In the genomic region with DNA sequence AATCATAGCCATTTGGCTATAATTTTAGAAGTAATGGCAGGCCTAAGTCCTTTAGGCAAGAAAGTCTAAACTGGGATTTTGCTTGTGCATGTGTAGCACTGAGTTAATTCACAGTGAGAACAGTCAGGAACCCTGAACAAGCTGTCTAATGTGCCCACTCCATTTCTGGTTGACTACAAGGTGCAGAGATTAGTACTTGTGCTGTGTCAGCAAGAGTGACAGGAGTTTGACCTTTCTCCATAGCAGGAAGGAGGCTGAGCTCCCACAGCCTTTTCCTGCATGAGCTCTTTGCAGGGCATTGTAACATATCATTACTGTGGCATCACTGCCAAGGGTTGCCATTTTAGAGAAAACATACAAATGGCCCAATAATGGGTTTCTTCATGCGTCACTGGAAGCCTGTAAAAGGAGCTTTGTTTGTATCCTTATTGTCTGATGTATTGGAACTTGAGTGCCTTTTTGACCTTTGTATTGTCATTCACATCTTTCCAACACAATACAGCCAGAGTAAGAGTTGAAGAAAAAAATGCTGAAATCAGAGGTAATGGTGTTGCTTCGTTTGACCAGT, we compare ENCODE assay signal across 3 cellular contexts.
TF ChIP-seq lines count a peak whose summit lies in the region.

No MANE protein-coding gene starts in this region.

TF ChIP-seq in IMR-90, 13 proteins besides CTCF, POLR2A, EP300 and RAD21:
- TF ChIP-seq MAFK (IDR thresholded peaks at IDR 0.05; ENCODE audit: low read depth, low read length) (peak; percentile 50; the same call in 1 of the 2 replicates), CEBPB (IDR thresholded peaks at IDR 0.05; ENCODE audit: low read depth, low read length) (no peak), RFX5 (IDR thresholded peaks at IDR 0.05; ENCODE audit: low read depth, low read length) (no peak)
- TF ChIP-seq, protein P1, sequence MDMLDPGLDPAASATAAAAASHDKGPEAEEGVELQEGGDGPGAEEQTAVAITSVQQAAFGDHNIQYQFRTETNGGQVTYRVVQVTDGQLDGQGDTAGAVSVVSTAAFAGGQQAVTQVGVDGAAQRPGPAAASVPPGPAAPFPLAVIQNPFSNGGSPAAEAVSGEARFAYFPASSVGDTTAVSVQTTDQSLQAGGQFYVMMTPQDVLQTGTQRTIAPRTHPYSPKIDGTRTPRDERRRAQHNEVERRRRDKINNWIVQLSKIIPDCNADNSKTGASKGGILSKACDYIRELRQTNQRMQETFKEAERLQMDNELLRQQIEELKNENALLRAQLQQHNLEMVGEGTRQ (IDR thresholded peaks at IDR 0.05; ENCODE audit: low read depth, low read length): no peak

TF ChIP-seq in H1, 55 proteins besides CTCF, POLR2A, EP300 and RAD21:
- no peak for TF ChIP-seq CBX8 (IDR thresholded peaks at IDR 0.05; ENCODE audit: borderline replicate concordance, low read depth, low read length)
- no peak for TF ChIP-seq BRCA1 (IDR thresholded peaks at IDR 0.05; ENCODE audit: low read depth, low read length)
- TF ChIP-seq RNF2 (IDR thresholded peaks at IDR 0.05; ENCODE audit: borderline replicate concordance, low read depth, low read length, missing control alignments, poor library complexity, severe bottlenecking): no peak
- no peak for TF ChIP-seq RBBP5 (IDR thresholded peaks at IDR 0.05; ENCODE audit: borderline replicate concordance, low read depth, low read length)
- TF ChIP-seq CHD2 (IDR thresholded peaks at IDR 0.05; ENCODE audit: low read length): no peak
- TF ChIP-seq CREB1 (IDR thresholded peaks at IDR 0.05): no peak
- peak; percentile 42; the same call in 1 of the 2 replicates for TF ChIP-seq MAFK (IDR thresholded peaks at IDR 0.05; ENCODE audit: low read depth, low read length)
- no peak for TF ChIP-seq RXRA (IDR thresholded peaks at IDR 0.05; ENCODE audit: insufficient read depth, low read depth, low read length)
- no peak for TF ChIP-seq SP4 (IDR thresholded peaks at IDR 0.05; ENCODE audit: low read length)

TF ChIP-seq in HEK293T, 16 proteins besides CTCF, POLR2A, EP300 and RAD21:
- no peak for TF ChIP-seq HDGF (IDR thresholded peaks at IDR 0.05; ENCODE audit: borderline replicate concordance)
- TF ChIP-seq ZNF384 (IDR thresholded peaks at IDR 0.05): no peak
- no peak for TF ChIP-seq FOXM1 (IDR thresholded peaks at IDR 0.05; ENCODE audit: borderline replicate concordance)
- TF ChIP-seq FOXA1 (IDR thresholded peaks at IDR 0.05): no peak
- TF ChIP-seq SP1 (IDR thresholded peaks at IDR 0.05): no peak
- TF ChIP-seq ARNT (IDR thresholded peaks at IDR 0.05): no peak
- no peak for TF ChIP-seq L3MBTL2 (conservative IDR thresholded peaks at IDR 0.05)
- no peak for TF ChIP-seq BHLHE40 (IDR thresholded peaks at IDR 0.05; ENCODE audit: borderline replicate concordance)
- no peak for TF ChIP-seq NFRKB (IDR thresholded peaks at IDR 0.05)
- no peak for TF ChIP-seq SUZ12 (IDR thresholded peaks at IDR 0.05)
- TF ChIP-seq FOXK2 (IDR thresholded peaks at IDR 0.05): no peak
- TF ChIP-seq TARDBP (IDR thresholded peaks at IDR 0.05): no peak
- TF ChIP-seq, protein P2, sequence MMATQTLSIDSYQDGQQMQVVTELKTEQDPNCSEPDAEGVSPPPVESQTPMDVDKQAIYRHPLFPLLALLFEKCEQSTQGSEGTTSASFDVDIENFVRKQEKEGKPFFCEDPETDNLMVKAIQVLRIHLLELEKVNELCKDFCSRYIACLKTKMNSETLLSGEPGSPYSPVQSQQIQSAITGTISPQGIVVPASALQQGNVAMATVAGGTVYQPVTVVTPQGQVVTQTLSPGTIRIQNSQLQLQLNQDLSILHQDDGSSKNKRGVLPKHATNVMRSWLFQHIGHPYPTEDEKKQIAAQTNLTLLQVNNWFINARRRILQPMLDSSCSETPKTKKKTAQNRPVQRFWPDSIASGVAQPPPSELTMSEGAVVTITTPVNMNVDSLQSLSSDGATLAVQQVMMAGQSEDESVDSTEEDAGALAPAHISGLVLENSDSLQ (IDR thresholded peaks at IDR 0.05): no peak
- no peak for TF ChIP-seq CTBP1 (IDR thresholded peaks at IDR 0.05; ENCODE audit: borderline replicate concordance)
- TF ChIP-seq LEF1 (IDR thresholded peaks at IDR 0.05; ENCODE audit: borderline replicate concordance): no peak
- TF ChIP-seq ELF4 (IDR thresholded peaks at IDR 0.05): no peak
